Comparison of ENCODE assay signal across 8 cellular contexts in the genomic region with DNA sequence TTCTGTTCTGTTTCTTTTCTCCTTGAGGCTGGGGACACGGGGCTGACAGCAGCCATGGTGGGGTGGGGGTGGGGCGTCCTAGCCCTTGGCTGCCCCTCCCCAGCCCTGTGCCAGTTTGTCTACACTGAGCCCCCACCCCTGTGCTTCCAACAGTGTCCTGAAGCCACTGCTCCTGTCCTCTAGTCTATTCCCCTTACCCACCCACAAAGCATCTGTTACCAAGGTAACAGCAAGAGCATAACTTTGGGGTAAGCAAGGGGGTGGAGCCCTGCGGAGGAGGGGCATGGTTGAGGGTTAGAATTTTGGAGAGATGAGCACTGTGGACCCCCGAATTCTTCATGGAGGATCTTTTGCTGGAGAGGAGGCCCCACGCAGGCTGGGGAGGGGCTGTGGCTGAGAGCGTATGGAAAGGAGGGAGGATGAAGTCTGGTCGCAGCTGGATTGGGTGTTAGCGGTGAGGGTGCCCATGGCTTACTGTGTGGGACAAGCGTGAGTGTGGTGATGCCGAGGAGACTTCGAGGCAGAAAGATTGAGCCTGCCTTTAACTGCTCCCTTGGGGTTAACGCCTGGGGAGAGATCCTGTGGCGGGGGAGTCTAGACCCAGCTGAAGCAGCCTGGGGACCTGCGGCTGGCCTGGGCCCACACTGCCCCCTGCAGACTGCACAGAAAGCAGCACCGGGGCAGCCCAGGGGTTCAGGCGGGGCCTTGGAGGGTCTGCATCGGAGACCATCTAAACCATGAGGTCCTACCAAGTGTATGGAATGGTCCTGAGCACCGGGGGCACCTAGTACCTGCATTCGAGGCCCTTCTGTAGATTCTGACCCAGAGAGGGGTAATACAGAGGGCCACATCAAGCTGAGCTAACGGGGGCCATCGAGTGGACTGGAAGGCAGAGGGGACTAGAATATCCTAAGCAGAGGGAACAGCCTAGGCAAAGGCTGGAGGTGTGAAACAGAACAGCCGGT. TPM values are rescaled to one million over a fixed set of nuclear protein-coding genes. Genes with fewer than 3 reads are reported as not detected.
DNase-seq lines count a peak whose midpoint lies in the region; ATAC-seq and TF ChIP-seq lines count a peak whose summit lies in the region.

No MANE protein-coding gene starts in this region.

- no peaks in the 10 kb centered on the region for H3K9me3 Mint-ChIP-seq in CD4-positive, CD25-positive, alpha-beta regulatory T cell
- no peaks in the 10 kb centered on the region for H3K9me3 Mint-ChIP-seq in IgD-negative memory B cell

- TF ChIP-seq POLR2A in body of pancreas (IDR thresholded peaks at IDR 0.05): no peak

- H3K4me1 Mint-ChIP-seq in CD4-positive, CD25-positive, alpha-beta regulatory T cell: peaks cover 0 to 23% (median 13%) of the 10 kb centered on the region in 4 donors
- peaks cover 8 to 10% (median 10%) of the 10 kb centered on the region in 3 donors for H3K4me1 Mint-ChIP-seq in IgD-negative memory B cell

- peaks cover 4% of the 10 kb centered on the region for H3K27me3 ChIP-seq in CD4-positive, CD25-positive, alpha-beta regulatory T cell (ENCODE audit: control insufficient read depth, insufficient read depth, low read length)
- H3K27me3 ChIP-seq in body of pancreas (peaks cover 0 to 12% of the 10 kb centered on the region in 2 donors), kidney epithelial cell (ENCODE audit: control insufficient read depth, insufficient read depth, low read length) (peaks cover 31% of the 10 kb centered on the region)

- 11 to 13% methylated on average over 16 to 22 of the region's 22 CpGs for WGBS in body of pancreas, 2 donors

- peaks cover 38% of the 10 kb centered on the region for H3K27me3 Mint-ChIP-seq in CD4-positive, CD25-positive, alpha-beta regulatory T cell
- H3K27me3 Mint-ChIP-seq in IgD-negative memory B cell: peaks cover 36% of the 10 kb centered on the region

- H3K9me3 ChIP-seq in CD4-positive, CD25-positive, alpha-beta regulatory T cell (ENCODE audit: control insufficient read depth in 2 of 2, low read length in 2 of 2): no peaks in the 10 kb centered on the region
- H3K9me3 ChIP-seq in body of pancreas: no peaks in the 10 kb centered on the region

- H3K36me3 ChIP-seq in CD4-positive, CD25-positive, alpha-beta regulatory T cell (ENCODE audit: control insufficient read depth, insufficient read depth, low read length): no peaks in the 10 kb centered on the region
- H3K36me3 ChIP-seq in body of pancreas (replicated peaks in 1 of 2; ENCODE audit: insufficient read depth in 1 of 2, low read depth in 2 of 2) (no peaks in the 10 kb centered on the region), kidney epithelial cell (ENCODE audit: control insufficient read depth, insufficient read depth, low read length) (no peaks in the 10 kb centered on the region)

- peak; percentile 43 to 57 (median 54) for TF ChIP-seq CTCF in body of pancreas (IDR thresholded peaks at IDR 0.05)
- TF ChIP-seq CTCF in kidney epithelial cell (IDR thresholded peaks at IDR 0.05; ENCODE audit: insufficient read depth, low read length, poor library complexity, severe bottlenecking): peak; percentile 89

- no peak overlapping the region for H3K27ac ChIP-seq in CD4-positive, CD25-positive, alpha-beta regulatory T cell (ENCODE audit: insufficient read depth, low read length, poor library complexity, severe bottlenecking)
- H3K27ac ChIP-seq in body of pancreas: no peak overlapping the region

- H3K27ac Mint-ChIP-seq in CD4-positive, CD25-positive, alpha-beta regulatory T cell: peak overlapping the region; percentile 50 to 93 (median 78)
- peak overlapping the region in 2 of 3 donors; percentile 11 to 57 for H3K27ac Mint-ChIP-seq in IgD-negative memory B cell

- peaks cover 17% of the 10 kb centered on the region for H3K4me1 ChIP-seq in CD4-positive, CD25-positive, alpha-beta regulatory T cell (ENCODE audit: control insufficient read depth, insufficient read depth, low read length, poor library complexity, severe bottlenecking)
- peaks cover 9% of the 10 kb centered on the region for H3K4me1 ChIP-seq in body of pancreas

- H3K4me3 Mint-ChIP-seq in CD4-positive, CD25-positive, alpha-beta regulatory T cell: peak overlapping the region in 3 of 4 donors; percentile 23 to 52 (median 39)
- peak overlapping the region in 2 of 4 donors; percentile 74 to 75 for H3K4me3 Mint-ChIP-seq in IgD-negative memory B cell

- no peak overlapping the region for H3K4me3 ChIP-seq in CD4-positive, CD25-positive, alpha-beta regulatory T cell (ENCODE audit: low read depth, low read length)
- H3K4me3 ChIP-seq in body of pancreas (no peak overlapping the region), kidney epithelial cell (ENCODE audit: low read depth, low read length) (no peak overlapping the region)

- intact Hi-C loops in body of pancreas (cut with DNase I): loop anchor here (10.0 kb wide), 3 partner anchors 67 to 247 kb away; a partner anchor contains a TSS

- peak; percentile 63 to 78 for ATAC-seq in CD4-positive, CD25-positive, alpha-beta regulatory T cell (ENCODE audit: low read depth in 2 of 2)
- ATAC-seq in body of pancreas: peak; percentile 59
- ATAC-seq in HG03175 (IDR thresholded peaks at IDR 0.05; ENCODE audit: unreplicated experiment): no peak

- no peaks in the 10 kb centered on the region for H3K36me3 Mint-ChIP-seq in CD4-positive, CD25-positive, alpha-beta regulatory T cell
- H3K36me3 Mint-ChIP-seq in IgD-negative memory B cell: no peaks in the 10 kb centered on the region

- DNase-seq in CD4-positive, CD25-positive, alpha-beta regulatory T cell: peak; percentile 18 to 55 (median 51)
- DNase-seq in T-helper 22 cell (ENCODE audit: low read depth) (peak; percentile 19), body of pancreas (peak; percentile 37 to 56 (median 40)), kidney epithelial cell (ENCODE audit: low read depth) (no peak), NCI-H226 (no peak)
- DNase-seq in stimulated activated CD8-positive, alpha-beta memory T cell treated with anti-CD3 and anti-CD28 coated beads, Interleukin-2, amount 100 ng/mL, for 1 hour (ENCODE audit: low read depth in 2 of 2): peak; percentile 24 to 47

RNA-seq across cellular contexts. Expression of a gene that starts 6.1 kb away (rescaled TPM):
- not detected for total RNA-seq in CD4-positive, CD25-positive, alpha-beta regulatory T cell
- not detected for polyA plus RNA-seq in CD4-positive, CD25-positive, alpha-beta regulatory T cell
- not detected for polyA plus RNA-seq in IgD-negative memory B cell
- total RNA-seq in body of pancreas (not detected), kidney epithelial cell (not detected in 2 replicates)

RNA-seq across cellular contexts. Expression of a gene that starts 31.8 kb away (rescaled TPM):
- 2,336 TPM for total RNA-seq in CD4-positive, CD25-positive, alpha-beta regulatory T cell
- polyA plus RNA-seq in CD4-positive, CD25-positive, alpha-beta regulatory T cell: 1,000 to 10,000 TPM; 2,055 to 3,537 (median 2,931) TPM
- polyA plus RNA-seq in IgD-negative memory B cell: 3,435 TPM
- total RNA-seq in body of pancreas: 1,000 to 10,000 TPM; 1,534 to 2,029 TPM
- total RNA-seq in kidney epithelial cell: 3,729 and 4,555 TPM in 2 replicates

RNA-seq across cellular contexts. Expression of a gene that starts 34.4 kb away (rescaled TPM):
- 19.3 TPM for total RNA-seq in CD4-positive, CD25-positive, alpha-beta regulatory T cell
- polyA plus RNA-seq in CD4-positive, CD25-positive, alpha-beta regulatory T cell: 1 to 10 TPM in 2 of 4 donors, under 1 TPM in 2; 0.48 to 1.5 (median 0.97) TPM
- 0.45 TPM for polyA plus RNA-seq in IgD-negative memory B cell
- total RNA-seq in body of pancreas (1 to 10 TPM; 2.3 TPM), kidney epithelial cell (6.0 and 7.1 TPM in 2 replicates)

Comparison
In these comparisons a context has a peak if more than half of its experiments do, and no peak if none do; other contexts are left out.
1. DNase-seq: peak in CD4-positive, CD25-positive, alpha-beta regulatory T cell (3 of 3), T-helper 22 cell (single experiment), body of pancreas (4 of 4) and stimulated activated CD8-positive, alpha-beta memory T cell treated with anti-CD3 and anti-CD28 coated beads, Interleukin-2, amount 100 ng/mL, for 1 hour (2 of 2); none in kidney epithelial cell (single experiment) and NCI-H226 (single experiment).